In the genomic region with DNA sequence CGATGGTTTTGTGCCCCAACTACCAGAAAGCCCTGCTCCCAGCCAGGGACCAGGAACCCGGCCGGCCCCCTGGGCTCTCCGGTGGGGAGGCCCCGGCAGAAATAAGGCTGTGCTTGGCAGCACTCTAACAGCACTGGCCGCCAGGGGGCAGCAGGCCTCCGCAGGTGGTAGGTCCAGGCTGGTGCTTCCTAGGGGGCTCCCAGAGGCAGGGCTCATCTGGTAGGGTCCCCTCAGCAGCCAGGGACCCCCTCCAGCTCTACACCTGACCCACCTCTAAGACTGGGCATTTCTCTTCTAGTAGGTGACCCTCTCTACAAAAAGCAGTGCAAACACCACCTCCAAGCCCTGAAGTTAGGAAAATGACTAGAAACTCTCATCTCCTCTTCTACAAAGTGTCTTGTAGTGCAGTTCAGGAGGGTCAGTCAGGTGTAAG, we compare ENCODE assay signal across 8 cellular contexts.
DNase-seq lines count a peak whose midpoint lies in the region; ATAC-seq and TF ChIP-seq lines count a peak whose summit lies in the region.

No MANE protein-coding gene starts in this region.

- peaks cover 32% of the 10 kb centered on the region for H3K36me3 Mint-ChIP-seq in activated CD8-positive, alpha-beta T cell treated with anti-CD3 and anti-CD28 coated beads, Interleukin-2, amount 10 ng/mL, durations not matched to agents 7 days and 5 days (ENCODE audit: low read depth)

- H3K27me3 Mint-ChIP-seq in activated CD8-positive, alpha-beta T cell treated with anti-CD3 and anti-CD28 coated beads, Interleukin-2, amount 10 ng/mL, durations not matched to agents 7 days and 5 days (ENCODE audit: low read depth), result no peaks in the 10 kb centered on the region

- H3K27me3 ChIP-seq in AG04450 (ENCODE audit: control insufficient read depth, insufficient read depth, low read length), result no peaks in the 10 kb centered on the region

- peaks cover 44% of the 10 kb centered on the region for H3K4me1 Mint-ChIP-seq in activated CD8-positive, alpha-beta T cell treated with anti-CD3 and anti-CD28 coated beads, Interleukin-2, amount 10 ng/mL, durations not matched to agents 7 days and 5 days (ENCODE audit: low read depth)

- H3K27ac Mint-ChIP-seq in activated CD8-positive, alpha-beta T cell treated with anti-CD3 and anti-CD28 coated beads, Interleukin-2, amount 10 ng/mL, durations not matched to agents 7 days and 5 days, result peak overlapping the region; percentile 65

- no peaks in the 10 kb centered on the region; the same call in 1 of the 2 replicates for H3K9me3 ChIP-seq in AG04450 (ENCODE audit: control insufficient read depth, insufficient read depth, low read length)

- H3K4me3 ChIP-seq in AG04450 (ENCODE audit: low read depth, low read length), result no peak overlapping the region

- no peak overlapping the region for H3K27ac ChIP-seq in AG04450 (ENCODE audit: low read depth, low read length)

- no peak for DNase-seq in AG04450 (ENCODE audit: low read depth, low spot score)
- peak; percentile 75 for DNase-seq in NCI-H345 (lab: John Stamatoyannopoulos, UW)
- DNase-seq in activated CD8-positive, alpha-beta T cell treated with anti-CD3 and anti-CD28 coated beads, Interleukin-2, amount 10 ng/mL, durations not matched to agents 7 days and 5 days, result peak; percentile 84
- peak; percentile 87 for DNase-seq in ecto neural progenitor cell (ENCODE audit: low spot score)
- DNase-seq in midbrain (lab: John Stamatoyannopoulos, UW), result peak; percentile 74
- peak; percentile 67 to 69 for DNase-seq in stimulated activated CD8-positive, alpha-beta memory T cell treated with anti-CD3 and anti-CD28 coated beads, Interleukin-4, amount 100 ng/mL, for 1 hour (ENCODE audit: low read depth in 2 of 2, low spot score in 1 of 2)

- CTCF ChIA-PET in AG04450 (lab: Charles Lee), result interaction anchor here (0.7 to 9.2 kb wide), 12 partner anchors 9 to 687 kb away, joined by 3 to 138 read pairs (median 4); no protein-coding TSS in a partner anchor
- CTCF ChIA-PET in activated CD8-positive, alpha-beta T cell treated with anti-CD3 and anti-CD28 coated beads, Interleukin-2, amount 10 ng/mL, durations not matched to agents 7 days and 5 days (lab: Charles Lee), result interaction anchor here (0.8 to 4.9 kb wide), 22 partner anchors 10 to 249 kb away, joined by 3 to 72 read pairs (median 6); no protein-coding TSS in a partner anchor

- peak; percentile 71 for ATAC-seq in GM18517 (IDR thresholded peaks at IDR 0.05; ENCODE audit: unreplicated experiment)
- ATAC-seq in HG03064 (IDR thresholded peaks at IDR 0.05; ENCODE audit: low read depth, unreplicated experiment), result peak; percentile 70
- ATAC-seq in activated CD8-positive, alpha-beta T cell treated with anti-CD3 and anti-CD28 coated beads, Interleukin-2, amount 10 ng/mL, durations not matched to agents 7 days and 5 days, result peak; percentile 78

- H3K9me3 Mint-ChIP-seq in activated CD8-positive, alpha-beta T cell treated with anti-CD3 and anti-CD28 coated beads, Interleukin-2, amount 10 ng/mL, durations not matched to agents 7 days and 5 days (ENCODE audit: insufficient read depth), result no peaks in the 10 kb centered on the region

- no peak overlapping the region for H3K4me3 Mint-ChIP-seq in activated CD8-positive, alpha-beta T cell treated with anti-CD3 and anti-CD28 coated beads, Interleukin-2, amount 10 ng/mL, durations not matched to agents 7 days and 5 days

- POLR2A ChIA-PET in AG04450 (lab: Yijun Ruan, JAX), result no interaction called here
- POLR2A ChIA-PET in activated CD8-positive, alpha-beta T cell treated with anti-CD3 and anti-CD28 coated beads, Interleukin-2, amount 10 ng/mL, durations not matched to agents 7 days and 5 days (lab: Charles Lee), result interaction anchor here (1.0 to 1.5 kb wide), 2 partner anchors 10 to 194 kb away, joined by 4 to 6 read pairs; no protein-coding TSS in a partner anchor

- TF ChIP-seq CTCF in AG04450 (IDR thresholded peaks at IDR 0.05; ENCODE audit: low read depth, low read length), result peak; percentile 96
